In the genomic region with DNA sequence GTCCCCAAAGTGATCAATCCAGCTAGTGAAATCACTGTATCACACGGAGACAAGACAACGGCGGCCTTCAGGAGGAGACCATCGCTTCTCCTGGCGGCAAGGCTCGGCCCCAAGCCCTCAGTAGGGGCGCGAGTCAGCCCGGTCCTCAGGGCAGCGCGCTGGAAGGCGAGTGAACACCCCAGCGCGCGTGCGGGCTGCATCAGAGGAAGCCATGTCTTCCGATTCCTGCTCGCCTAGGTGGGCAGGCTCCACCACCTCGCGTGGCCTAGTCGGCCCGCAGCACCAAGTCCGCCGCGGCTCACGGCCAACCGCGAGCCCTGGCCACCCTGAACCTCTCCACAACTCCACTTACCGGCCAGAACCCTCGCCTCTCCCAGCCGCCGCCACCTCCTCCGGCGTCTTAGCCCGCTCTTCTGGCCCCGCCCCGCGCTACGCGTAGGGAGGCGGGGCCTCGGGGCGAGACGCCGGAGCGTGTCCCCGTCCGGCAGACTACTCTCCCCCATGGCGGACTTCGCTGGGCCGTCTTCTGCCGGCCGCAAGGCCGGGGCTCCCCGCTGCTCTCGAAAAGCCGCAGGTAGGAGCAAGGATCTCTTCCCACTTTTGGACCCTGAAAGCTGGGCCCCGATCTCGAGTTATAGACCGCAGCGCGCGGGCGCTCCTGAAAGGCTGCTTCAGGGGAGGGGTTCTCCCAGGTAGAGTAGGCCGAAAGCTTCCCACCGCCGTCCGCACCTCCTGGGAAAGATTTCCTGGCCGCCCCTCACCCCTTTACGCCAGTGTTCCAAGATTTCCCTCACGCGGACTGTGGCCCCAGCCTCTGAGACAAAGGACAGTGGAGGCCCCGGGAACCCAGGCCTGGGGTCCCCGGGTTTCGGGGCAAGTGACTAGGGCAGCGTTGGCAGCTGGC, we compare ENCODE assay signal across 8 cellular contexts. TPM values are rescaled to one million over a fixed set of nuclear protein-coding genes. Genes with fewer than 3 reads are reported as not detected.
DNase-seq lines count a peak whose midpoint lies in the region; ATAC-seq and TF ChIP-seq lines count a peak whose summit lies in the region.

A gene with protein sequence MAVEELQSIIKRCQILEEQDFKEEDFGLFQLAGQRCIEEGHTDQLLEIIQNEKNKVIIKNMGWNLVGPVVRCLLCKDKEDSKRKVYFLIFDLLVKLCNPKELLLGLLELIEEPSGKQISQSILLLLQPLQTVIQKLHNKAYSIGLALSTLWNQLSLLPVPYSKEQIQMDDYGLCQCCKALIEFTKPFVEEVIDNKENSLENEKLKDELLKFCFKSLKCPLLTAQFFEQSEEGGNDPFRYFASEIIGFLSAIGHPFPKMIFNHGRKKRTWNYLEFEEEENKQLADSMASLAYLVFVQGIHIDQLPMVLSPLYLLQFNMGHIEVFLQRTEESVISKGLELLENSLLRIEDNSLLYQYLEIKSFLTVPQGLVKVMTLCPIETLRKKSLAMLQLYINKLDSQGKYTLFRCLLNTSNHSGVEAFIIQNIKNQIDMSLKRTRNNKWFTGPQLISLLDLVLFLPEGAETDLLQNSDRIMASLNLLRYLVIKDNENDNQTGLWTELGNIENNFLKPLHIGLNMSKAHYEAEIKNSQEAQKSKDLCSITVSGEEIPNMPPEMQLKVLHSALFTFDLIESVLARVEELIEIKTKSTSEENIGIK (minus strand): TSS at position 415 of the 904 bp plus-strand sequence. CDS start 988 bp downstream, outside the sequence.
TSS of gene RPAP2 (plus strand) at position 487 of the 904 bp plus-strand sequence. CDS start at position 502, 15 bp downstream.

- TSS peak; percentile 66 for BruUV-seq in HCT116 (replicated peaks; lab: Mats Ljungman, UMichigan)

- H4K20me1 ChIP-seq in HCT116 (ENCODE audit: insufficient read depth) (no peaks in the 10 kb centered on the region), MM.1S (ENCODE audit: insufficient read depth, low read length) (no peaks in the 10 kb centered on the region), osteoblast (ENCODE audit: insufficient read depth, low read length) (no peaks in the 10 kb centered on the region)

- ATAC-seq in HCT116 (peak; percentile 99), thoracic aorta (ENCODE audit: insufficient number of reproducible peaks, low FRiP score, low read depth) (peak; percentile 98)

- TF ChIP-seq CTCF in GM06990 (IDR thresholded peaks at IDR 0.05; ENCODE audit: insufficient read depth, low read length, poor library complexity, severe bottlenecking), result peak; percentile 26
- TF ChIP-seq CTCF in HCT116 (IDR thresholded peaks at IDR 0.05 in 2 of 3, conservative IDR thresholded peaks at IDR 0.05 in 1 of 3; ENCODE audit: borderline replicate concordance in 1 of 3, insufficient read depth in 1 of 3, low read depth in 2 of 3, low read length in 2 of 3), result no peak; a peak in 1 of 6 replicates
- peak; percentile 22; the same call in 1 of the 2 replicates for TF ChIP-seq CTCF in MM.1S (IDR thresholded peaks at IDR 0.05; ENCODE audit: low read length)
- TF ChIP-seq CTCF in osteoblast (IDR thresholded peaks at IDR 0.05; ENCODE audit: extremely low read depth, low read depth, low read length), result no peak
- peak; percentile 20 for TF ChIP-seq CTCF in thoracic aorta (IDR thresholded peaks at IDR 0.05)

- CTCF ChIA-PET in HCT116 (lab: Charles Lee), result interaction anchor here (0.6 to 3.0 kb wide), 4 partner anchors 8 to 301 kb away, joined by 3 to 16 read pairs (median 6); no protein-coding TSS in a partner anchor

- RAD21 ChIA-PET in HCT116 (lab: Charles Lee; ENCODE audit: low non-redundant PET in 1 of 2, low total read pairs in 2 of 2, uncharacterized antibody in 2 of 2, unreplicated experiment in 2 of 2), result interaction anchor here in 1 of 2 experiments (1.3 kb wide), 1 partner anchor 301 kb away, joined by 4 read pairs; no protein-coding TSS in a partner anchor

- H3K4me2 ChIP-seq in HCT116 (ENCODE audit: low read length), result peak within 1 kb of the TSS; percentile 78
- peak within 1 kb of the TSS; percentile 84 for H3K4me2 ChIP-seq in MM.1S (ENCODE audit: low read depth, low read length)
- peak within 1 kb of the TSS; percentile 94 for H3K4me2 ChIP-seq in osteoblast (ENCODE audit: insufficient read depth, low read length)

- POLR2A ChIA-PET in HCT116 (lab: Charles Lee), result no interaction called here

- peaks cover 0 to 9% of the 10 kb centered on the region in 2 experiments; a peak in 2 of 4 replicates for H3K4me1 ChIP-seq in HCT116 (ENCODE audit: control insufficient read depth in 1 of 2, insufficient read depth in 2 of 2, low read length in 2 of 2)
- 0 out of 2 replicates have a peak, but pooled peaks cover 4% of the 10 kb centered on the region for H3K4me1 ChIP-seq in MM.1S (ENCODE audit: low read length)
- peaks cover 10% of the 10 kb centered on the region for H3K4me1 ChIP-seq in osteoblast (ENCODE audit: insufficient read depth, low read length)
- H3K4me1 ChIP-seq in thoracic aorta (ENCODE audit: control insufficient read depth in 1 of 2, low read depth in 2 of 2), result peaks cover 6 to 21% of the 10 kb centered on the region in 2 donors

- intact Hi-C loops in HCT116 (cut with micrococcal nuclease), result loop anchor here (5.0 to 10.0 kb wide), 2 partner anchors 357 to 1014 kb away; no protein-coding TSS in a partner anchor

- H3K27ac ChIP-seq in HCT116 (ENCODE audit: low read depth, low read length) (peak within 1 kb of the TSS; percentile 86), MM.1S (ENCODE audit: low read length) (peak within 1 kb of the TSS; percentile 89), SK-N-MC (peak within 1 kb of the TSS; percentile 55; the same call in 1 of the 2 replicates), osteoblast (ENCODE audit: low read depth, low read length) (peak within 1 kb of the TSS; percentile 91), thoracic aorta (peak within 1 kb of the TSS; percentile 61 to 87)

- peak within 1 kb of the TSS; percentile 70 for H2AFZ ChIP-seq in HCT116 (ENCODE audit: low read depth, low read length, poor library complexity, severe bottlenecking)
- peak within 1 kb of the TSS; percentile 97 for H2AFZ ChIP-seq in MM.1S (ENCODE audit: low read length)
- H2AFZ ChIP-seq in osteoblast (ENCODE audit: low read length), result peak within 1 kb of the TSS; percentile 99

- peak within 1 kb of the TSS; percentile 89 for H3K9ac ChIP-seq in HCT116 (ENCODE audit: low read length)
- H3K9ac ChIP-seq in MM.1S (ENCODE audit: low read length), result peak within 1 kb of the TSS; percentile 96
- H3K9ac ChIP-seq in SK-N-MC (ENCODE audit: insufficient read length), result peak within 1 kb of the TSS; percentile 93

- DNase-seq in GM06990 (ENCODE audit: extremely low read depth, insufficient read length) (peak; percentile 94), HCT116 (ENCODE audit: low read depth, low spot score) (peak; percentile 72), MM.1S (peak; percentile 90), SK-N-MC (ENCODE audit: low read depth, low spot score) (no peak), globus pallidus (ENCODE audit: low spot score) (peak; percentile 87), osteoblast (ENCODE audit: insufficient read length, low spot score, missing footprints) (peak; percentile 92), thoracic aorta (ENCODE audit: low spot score) (peak; percentile 28)
- peak; percentile 74 for DNase-seq in activated naive CD4-positive, alpha-beta T cell treated with anti-CD3 and anti-CD28 coated beads, Interleukin-2, amount 50 U/mL, for 16 hours

- peaks cover 11% of the 10 kb centered on the region; the same call in 1 of the 2 replicates for H3F3A ChIP-seq in MM.1S (ENCODE audit: insufficient read depth, low read length)

- H3K9me3 ChIP-seq in HCT116 (ENCODE audit: control insufficient read depth in 1 of 2, insufficient read depth in 1 of 2, low read depth in 1 of 2, low read length in 2 of 2) (no peaks in the 10 kb centered on the region), MM.1S (replicated peaks; ENCODE audit: insufficient read depth, low read length) (no peaks in the 10 kb centered on the region), SK-N-MC (ENCODE audit: low read depth, low read length) (no peaks in the 10 kb centered on the region), osteoblast (ENCODE audit: low read depth, low read length) (no peaks in the 10 kb centered on the region), thoracic aorta (no peaks in the 10 kb centered on the region)

- TF ChIP-seq RAD21 in HCT116 (IDR thresholded peaks at IDR 0.05; ENCODE audit: low read depth), result no peak

- H3K79me2 ChIP-seq in HCT116 (ENCODE audit: insufficient read depth, low read length), result peaks cover 42% of the 10 kb centered on the region
- H3K79me2 ChIP-seq in MM.1S (ENCODE audit: low read length), result peaks cover 22% of the 10 kb centered on the region
- H3K79me2 ChIP-seq in osteoblast (ENCODE audit: insufficient read depth, low read length), result peaks cover 31% of the 10 kb centered on the region

- H3K36me3 ChIP-seq in GM06990 (ENCODE audit: control insufficient read depth, insufficient read depth, low read length), result no peaks in the 10 kb centered on the region; the same call in 1 of the 2 replicates
- peaks cover 6 to 8% of the 10 kb centered on the region in 2 experiments for H3K36me3 ChIP-seq in HCT116 (ENCODE audit: control insufficient read depth in 1 of 2, insufficient read depth in 2 of 2, low read length in 2 of 2)
- peaks cover 3% of the 10 kb centered on the region; the same call in 1 of the 2 replicates for H3K36me3 ChIP-seq in MM.1S (replicated peaks; ENCODE audit: insufficient read depth, low read length)
- H3K36me3 ChIP-seq in SK-N-MC (ENCODE audit: insufficient read depth, low read length), result peaks cover 41% of the 10 kb centered on the region
- peaks cover 13% of the 10 kb centered on the region for H3K36me3 ChIP-seq in osteoblast (ENCODE audit: insufficient read depth, low read length)
- H3K36me3 ChIP-seq in thoracic aorta, result no peaks in the 10 kb centered on the region

- peak; percentile 85 for TF ChIP-seq POLR2A in HCT116 (IDR thresholded peaks at IDR 0.05; ENCODE audit: borderline replicate concordance, extremely low read depth, insufficient read depth, insufficient read length)

- no peaks in the 10 kb centered on the region for H3K9me2 ChIP-seq in HCT116 (ENCODE audit: insufficient read depth)
- H3K9me2 ChIP-seq in MM.1S (replicated peaks; ENCODE audit: insufficient read depth, low read length), result no peaks in the 10 kb centered on the region

- H3K4me3 ChIP-seq in GM06990 (replicated peaks; ENCODE audit: low read depth, low read length) (peak within 1 kb of the TSS; percentile 90), HCT116 (replicated peaks in 1 of 2; ENCODE audit: low read depth in 1 of 2, low read length in 2 of 2) (peak within 1 kb of the TSS; percentile 89 to 92), MM.1S (ENCODE audit: low read length) (peak within 1 kb of the TSS; percentile 87), SK-N-MC (peak within 1 kb of the TSS; percentile 96), osteoblast (ENCODE audit: insufficient read depth, low read length) (peak within 1 kb of the TSS; percentile 97), thoracic aorta (peak within 1 kb of the TSS; percentile 93)

- H3K27me3 ChIP-seq in GM06990 (replicated peaks; ENCODE audit: control insufficient read depth, insufficient read depth, low read length) (no peaks in the 10 kb centered on the region), HCT116 (ENCODE audit: insufficient read depth, low read length) (no peaks in the 10 kb centered on the region), MM.1S (replicated peaks; ENCODE audit: insufficient read depth, low read length) (no peaks in the 10 kb centered on the region), osteoblast (ENCODE audit: insufficient read depth, low read length) (no peaks in the 10 kb centered on the region), thoracic aorta (replicated peaks; ENCODE audit: insufficient read depth) (no peaks in the 10 kb centered on the region)

RNA-seq across cellular contexts. Expression of the first gene that starts in this region (rescaled TPM):
- 10.9 TPM for total RNA-seq in HCT116 (2021; ENCODE audit: unreplicated experiment)
- 1.3 and 2.7 TPM in 2 replicates for polyA plus RNA-seq in HCT116 (2012)
- total RNA-seq in osteoblast, result 10.9 and 15.0 TPM in 2 replicates
- 10 to 100 TPM in 1 of 2 donors, 1 to 10 TPM in 1; 9.0 to 14.2 TPM for total RNA-seq in thoracic aorta

RNA-seq across cellular contexts. Expression of gene RPAP2, which starts in this region (rescaled TPM):
- 28.1 TPM for total RNA-seq in HCT116 (2021; ENCODE audit: unreplicated experiment)
- 3.2 and 8.5 TPM in 2 replicates for polyA plus RNA-seq in HCT116 (2012)
- 8.5 and 8.7 TPM in 2 replicates for total RNA-seq in osteoblast
- total RNA-seq in thoracic aorta, result 10 to 100 TPM in 1 of 2 donors, 1 to 10 TPM in 1; 7.0 to 11.2 TPM

Comparison
In these comparisons a context has a peak if more than half of its experiments do, and no peak if none do; other contexts are left out.
1. CTCF ChIP-seq: peak in GM06990 (single experiment), MM.1S (single experiment) and thoracic aorta (single experiment); none in HCT116 (0 of 3) and osteoblast (single experiment).
2. Peak in every context shown above with its lines, with median percentiles within 50 percentile points of each other: H3K4me3 ChIP-seq, H2AFZ ChIP-seq, H3K27ac ChIP-seq, H3K4me2 ChIP-seq and H3K9ac ChIP-seq.